Comparison of ENCODE assay signal across 7 cellular contexts in the genomic region with DNA sequence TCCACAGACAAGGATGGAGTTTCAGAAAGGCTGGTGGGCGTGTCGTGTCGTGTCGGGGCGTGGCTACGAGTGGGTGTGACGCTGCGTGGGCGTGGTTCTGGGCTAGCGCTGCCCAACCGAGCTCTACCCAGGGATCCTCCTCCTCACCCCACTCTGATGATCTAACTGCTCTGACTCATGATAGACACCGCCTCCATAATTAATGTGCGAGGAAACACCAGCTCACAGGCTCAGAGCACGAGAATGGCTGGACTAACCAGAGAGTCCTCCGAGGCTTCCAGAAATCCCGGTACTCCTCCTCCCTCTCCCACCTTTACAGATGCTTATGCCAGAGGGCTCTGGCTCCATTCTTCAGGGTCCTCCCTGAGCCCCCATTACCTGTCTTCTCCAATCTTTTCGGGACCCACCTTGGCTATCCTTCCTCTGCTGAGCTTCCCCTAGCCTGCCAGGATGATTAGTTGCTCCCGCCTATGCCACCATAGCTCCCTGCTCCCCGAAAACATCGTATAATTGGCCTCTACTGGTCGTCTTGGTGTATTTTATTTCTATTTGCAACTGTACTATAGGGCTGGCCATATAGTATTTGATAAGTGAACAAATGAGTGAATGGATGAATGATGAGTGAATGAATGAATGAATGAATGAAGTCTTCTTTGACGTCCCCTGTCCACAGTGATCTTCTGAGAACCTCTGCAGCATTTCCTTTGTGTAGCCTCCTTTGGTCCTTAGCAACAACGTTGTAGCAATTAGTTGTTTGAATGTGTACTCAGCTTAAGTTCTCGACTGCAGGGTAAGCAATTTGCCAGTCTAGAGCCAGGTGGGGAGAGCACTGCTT.
DNase-seq lines count a peak whose midpoint lies in the region; ATAC-seq lines count a peak whose summit lies in the region.

No MANE protein-coding gene starts in this region.

- ATAC-seq in GM19463 (IDR thresholded peaks at IDR 0.05; ENCODE audit: unreplicated experiment), result peak; percentile 72

- DNase-seq in NCI-H2029 treated with DMSO at 0.1 percent for 48 hours (lab: John Stamatoyannopoulos, UW) (peak; percentile 94), UCSD-AML1 (lab: John Stamatoyannopoulos, UW; ENCODE audit: unreplicated experiment) (peak; percentile 93), T47D (ENCODE audit: low read depth in 1 of 2, low spot score in 1 of 2) (peak; percentile 92 to 98), iPS-NIHi11 (ENCODE audit: low spot score) (peak; percentile 92), smooth muscle cell of the brain vasculature (ENCODE audit: low read depth, low spot score) (peak; percentile 56), NCI-H524 (lab: John Stamatoyannopoulos, UW) (no peak)

- in situ Hi-C loops in T47D (cut with HindIII; ENCODE audit: low pct_unique_long_range_greater_than_20kb, low sequenced_read_pairs), result no loop called here

Comparison
In these comparisons a context has a peak if more than half of its experiments do, and no peak if none do; other contexts are left out.
1. DNase-seq: peak in NCI-H2029 treated with DMSO at 0.1 percent for 48 hours (single experiment), UCSD-AML1 (single experiment), T47D (2 of 2), iPS-NIHi11 (single experiment) and smooth muscle cell of the brain vasculature (single experiment); none in NCI-H524 (0 of 2).